Comparison of ENCODE assay signal across 28 cellular contexts in genomic region chr9:11915699-11916098, GRCh38.
"Had no signal": no experiment of that assay in that cellular context is flagged by ENCODE, and none has a peak within 500 bp of the region (broad histone marks: within the 10 kb centered on the region; RNA-seq: fewer than 3 reads in every experiment).

No MANE protein-coding gene starts in this region.

- H3K4me1 Mint-ChIP-seq: activated CD4-positive, alpha-beta T cell treated with anti-CD3 and anti-CD28 coated beads for 36 hours; activated CD4-positive, alpha-beta T cell treated with anti-CD3 and anti-CD28 coated beads, Interleukin-2, amount 10 ng/mL, durations not matched to agents 7 days and 5 days; activated naive CD4-positive, alpha-beta T cell treated with anti-CD3 and anti-CD28 coated beads, Interleukin-2, amount 50 U/mL, for 24 hours; activated naive CD8-positive, alpha-beta T cell treated with anti-CD3 and anti-CD28 coated beads, Interleukin-2, amount 10 ng/mL, durations not matched to agents 7 days and 5 days had no signal

- H3K36me3 Mint-ChIP-seq: activated naive CD4-positive, alpha-beta T cell treated with anti-CD3 and anti-CD28 coated beads, Interleukin-2, amount 50 U/mL, for 24 hours; activated naive CD8-positive, alpha-beta T cell treated with anti-CD3 and anti-CD28 coated beads, Interleukin-2, amount 10 ng/mL, durations not matched to agents 7 days and 5 days had no signal

- H3K36me3 ChIP-seq: ascending aorta, cardiac muscle cell, SJCRH30 had no signal

- H3K4me1 ChIP-seq: ascending aorta, SJCRH30 had no signal

- DNase-seq: activated CD4-positive, alpha-beta T cell treated with anti-CD3 and anti-CD28 coated beads for 36 hours; activated CD4-positive, alpha-beta T cell treated with anti-CD3 and anti-CD28 coated beads, Interleukin-2, amount 10 ng/mL, durations not matched to agents 7 days and 5 days; activated CD4-positive, alpha-beta T cell treated with anti-CD3 and anti-CD28 coated beads, Interleukin-2, amount 50 U/mL, for 48 hours; activated CD8-positive, alpha-beta T cell treated with anti-CD3 and anti-CD28 coated beads, Interleukin-2, amount 10 ng/mL, durations not matched to agents 7 days and 5 days; activated gamma-delta T cell; activated naive CD4-positive, alpha-beta T cell treated with Interleukin-2 at 50 U/mL for 16 hours; activated naive CD8-positive, alpha-beta T cell treated with anti-CD3 and anti-CD28 coated beads, Interleukin-2, amount 10 ng/mL, durations not matched to agents 7 days and 5 days; activated T-cell treated with anti-CD3 and anti-CD28 coated beads, Interleukin-2, amount 50 U/mL, for 24 hours; amygdala; NCI-H1092 treated with DMSO at 0.1 percent for 48 hours; NCI-H1417 treated with DMSO at 0.1 percent for 48 hours; NCI-H187 treated with DMSO at 0.1 percent for 48 hours; NCI-H2081; NCI-H2171 treated with DMSO at 0.1 percent for 48 hours; NCI-H2227 treated with DMSO at 0.1 percent for 48 hours; NCI-H446 treated with DMSO at 0.1 percent for 48 hours; NCI-H524; NCI-H69; NCI-H82; SHP77; SJCRH30; T1000 had no signal

- H3K4me3 Mint-ChIP-seq: activated CD4-positive, alpha-beta T cell treated with anti-CD3 and anti-CD28 coated beads for 36 hours; activated CD4-positive, alpha-beta T cell treated with anti-CD3 and anti-CD28 coated beads, Interleukin-2, amount 10 ng/mL, durations not matched to agents 7 days and 5 days; activated CD8-positive, alpha-beta T cell treated with anti-CD3 and anti-CD28 coated beads, Interleukin-2, amount 10 ng/mL, durations not matched to agents 7 days and 5 days; activated naive CD4-positive, alpha-beta T cell treated with anti-CD3 and anti-CD28 coated beads, Interleukin-2, amount 50 U/mL, for 24 hours; activated naive CD8-positive, alpha-beta T cell treated with anti-CD3 and anti-CD28 coated beads, Interleukin-2, amount 10 ng/mL, durations not matched to agents 7 days and 5 days; activated T-cell treated with anti-CD3 and anti-CD28 coated beads, Interleukin-2, amount 50 U/mL, for 24 hours had no signal

- H3K27ac ChIP-seq: ascending aorta, cardiac muscle cell, SJCRH30, SK-N-MC had no signal

- H3K4me3 ChIP-seq: ascending aorta, cardiac muscle cell, SJCRH30, SK-N-MC had no signal

- H3K27ac Mint-ChIP-seq: activated CD4-positive, alpha-beta T cell treated with anti-CD3 and anti-CD28 coated beads for 36 hours; activated CD4-positive, alpha-beta T cell treated with anti-CD3 and anti-CD28 coated beads, Interleukin-2, amount 10 ng/mL, durations not matched to agents 7 days and 5 days; activated CD8-positive, alpha-beta T cell treated with anti-CD3 and anti-CD28 coated beads, Interleukin-2, amount 10 ng/mL, durations not matched to agents 7 days and 5 days; activated naive CD4-positive, alpha-beta T cell treated with anti-CD3 and anti-CD28 coated beads, Interleukin-2, amount 50 U/mL, for 24 hours; activated naive CD8-positive, alpha-beta T cell treated with anti-CD3 and anti-CD28 coated beads, Interleukin-2, amount 10 ng/mL, durations not matched to agents 7 days and 5 days; activated T-cell treated with anti-CD3 and anti-CD28 coated beads, Interleukin-2, amount 50 U/mL, for 24 hours; activated T-helper 2 cell treated with anti-CD3 and anti-CD28 coated beads, Interferon-gamma antibody, Interleukin-2, Interleukin-4, amounts not matched to agents 10 μg/mL and 5 μg/mL and 100 μg/mL, durations not matched to agents 14 hours and 24 hours and 36 hours had no signal

- H3K27me3 Mint-ChIP-seq: activated CD4-positive, alpha-beta T cell treated with anti-CD3 and anti-CD28 coated beads for 36 hours; activated CD4-positive, alpha-beta T cell treated with anti-CD3 and anti-CD28 coated beads, Interleukin-2, amount 10 ng/mL, durations not matched to agents 7 days and 5 days; activated naive CD4-positive, alpha-beta T cell treated with anti-CD3 and anti-CD28 coated beads, Interleukin-2, amount 50 U/mL, for 24 hours; activated naive CD8-positive, alpha-beta T cell treated with anti-CD3 and anti-CD28 coated beads, Interleukin-2, amount 10 ng/mL, durations not matched to agents 7 days and 5 days; activated T-cell treated with anti-CD3 and anti-CD28 coated beads, Interleukin-2, amount 50 U/mL, for 24 hours had no signal

- ATAC-seq: activated CD4-positive, alpha-beta T cell treated with anti-CD3 and anti-CD28 coated beads for 36 hours; activated CD4-positive, CD25-positive, alpha-beta regulatory T cell treated with anti-CD3 and anti-CD28 coated beads, Interleukin-2, amount 50 U/mL, for 24 hours; activated CD8-positive, alpha-beta T cell treated with anti-CD3 and anti-CD28 coated beads, Interleukin-2, amount 10 ng/mL, durations not matched to agents 7 days and 5 days had no signal

- H3K9me3 ChIP-seq: ascending aorta, SJCRH30 had no signal

- H3K27me3 ChIP-seq: ascending aorta, cardiac muscle cell, SJCRH30 had no signal
